22 cellular contexts compared by ENCODE assay signal in the genomic region with DNA sequence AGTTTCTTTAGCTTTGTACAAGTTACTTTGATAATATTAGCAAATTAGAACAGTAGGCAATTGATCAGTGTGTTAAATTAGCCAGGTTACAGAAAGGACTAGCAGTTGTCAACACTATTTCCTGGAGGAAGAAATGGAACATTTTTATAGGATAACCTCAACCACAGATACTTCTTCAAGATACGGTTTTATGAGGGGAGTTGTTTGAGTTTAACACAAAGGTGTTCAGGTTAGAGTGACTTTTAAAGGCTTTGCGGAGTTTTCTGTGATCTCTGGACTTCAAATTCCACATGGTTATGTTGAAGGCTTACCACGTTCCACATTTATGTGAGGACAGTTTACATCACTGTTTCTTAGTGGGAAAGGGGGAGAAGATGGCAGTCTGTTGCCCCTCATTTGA.
"Had no signal": no experiment of that assay in that cellular context is flagged by ENCODE, and none has a peak within 500 bp of the region (broad histone marks: within the 10 kb centered on the region; RNA-seq: fewer than 3 reads in every experiment).

No MANE protein-coding gene starts in this region.

- H3K27me3 Mint-ChIP-seq: activated naive CD8-positive, alpha-beta T cell had no signal

- DNase-seq: activated CD4-positive, alpha-beta T cell treated with anti-CD3 and anti-CD28 coated beads, Interleukin-2, amount 50 U/mL, for 4 hours; activated CD4-positive, CD25-positive, alpha-beta regulatory T cell treated with anti-CD3 and anti-CD28 coated beads, Interleukin-2, amount 50 U/mL, for 72 hours; activated gamma-delta T cell; activated T-cell treated with anti-CD3 and anti-CD28 coated beads, Interleukin-2, amount 50 U/mL, for 48 hours; cerebellar nuclear complex; cortex of kidney; kidney; left lung; mammary epithelial cell; midbrain; ovary; right lobe of liver; SK-N-SH; small intestine; stimulated activated CD4-positive, alpha-beta T cell treated with anti-CD3 and anti-CD28 coated beads, Interleukin-4, amount 100 ng/mL, for 1 hour; T-helper 1 cell; T1000; thyroid gland had no signal

- H3K4me3 Mint-ChIP-seq: activated naive CD8-positive, alpha-beta T cell had no signal

- ATAC-seq: left lung, right lobe of liver had no signal

- H3K27ac Mint-ChIP-seq: activated naive CD8-positive, alpha-beta T cell had no signal

- FAIRE-seq: bronchial epithelial cell, endometrium, frontal cortex, kidney, small intestine had no signal

- H3K36me3 Mint-ChIP-seq: activated naive CD8-positive, alpha-beta T cell had no signal
